1 cellular context compared by ENCODE assay signal in genomic region chr2:84293791-84294380, GRCh38.
A peak's percentile ranks its signal among the peaks of the same experiment; 100 is the strongest.
TF ChIP-seq lines count a peak whose summit lies in the region.

No MANE protein-coding gene starts in this region.

TF ChIP-seq in HepG2, 621 proteins besides CTCF, POLR2A, EP300 and RAD21 (continued from another document and continues in another):
- TF ChIP-seq, protein P1, sequence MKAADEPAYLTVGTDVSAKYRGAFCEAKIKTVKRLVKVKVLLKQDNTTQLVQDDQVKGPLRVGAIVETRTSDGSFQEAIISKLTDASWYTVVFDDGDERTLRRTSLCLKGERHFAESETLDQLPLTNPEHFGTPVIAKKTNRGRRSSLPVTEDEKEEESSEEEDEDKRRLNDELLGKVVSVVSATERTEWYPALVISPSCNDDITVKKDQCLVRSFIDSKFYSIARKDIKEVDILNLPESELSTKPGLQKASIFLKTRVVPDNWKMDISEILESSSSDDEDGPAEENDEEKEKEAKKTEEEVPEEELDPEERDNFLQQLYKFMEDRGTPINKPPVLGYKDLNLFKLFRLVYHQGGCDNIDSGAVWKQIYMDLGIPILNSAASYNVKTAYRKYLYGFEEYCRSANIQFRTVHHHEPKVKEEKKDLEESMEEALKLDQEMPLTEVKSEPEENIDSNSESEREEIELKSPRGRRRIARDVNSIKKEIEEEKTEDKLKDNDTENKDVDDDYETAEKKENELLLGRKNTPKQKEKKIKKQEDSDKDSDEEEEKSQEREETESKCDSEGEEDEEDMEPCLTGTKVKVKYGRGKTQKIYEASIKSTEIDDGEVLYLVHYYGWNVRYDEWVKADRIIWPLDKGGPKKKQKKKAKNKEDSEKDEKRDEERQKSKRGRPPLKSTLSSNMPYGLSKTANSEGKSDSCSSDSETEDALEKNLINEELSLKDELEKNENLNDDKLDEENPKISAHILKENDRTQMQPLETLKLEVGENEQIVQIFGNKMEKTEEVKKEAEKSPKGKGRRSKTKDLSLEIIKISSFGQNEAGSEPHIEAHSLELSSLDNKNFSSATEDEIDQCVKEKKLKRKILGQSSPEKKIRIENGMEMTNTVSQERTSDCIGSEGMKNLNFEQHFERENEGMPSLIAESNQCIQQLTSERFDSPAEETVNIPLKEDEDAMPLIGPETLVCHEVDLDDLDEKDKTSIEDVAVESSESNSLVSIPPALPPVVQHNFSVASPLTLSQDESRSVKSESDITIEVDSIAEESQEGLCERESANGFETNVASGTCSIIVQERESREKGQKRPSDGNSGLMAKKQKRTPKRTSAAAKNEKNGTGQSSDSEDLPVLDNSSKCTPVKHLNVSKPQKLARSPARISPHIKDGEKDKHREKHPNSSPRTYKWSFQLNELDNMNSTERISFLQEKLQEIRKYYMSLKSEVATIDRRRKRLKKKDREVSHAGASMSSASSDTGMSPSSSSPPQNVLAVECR (CRISPR knock-in tag; IDR thresholded peaks at IDR 0.05; ENCODE audit: borderline replicate concordance), result peak; percentile 35; the same call in 1 of the 2 replicates
- TF ChIP-seq, protein P2, sequence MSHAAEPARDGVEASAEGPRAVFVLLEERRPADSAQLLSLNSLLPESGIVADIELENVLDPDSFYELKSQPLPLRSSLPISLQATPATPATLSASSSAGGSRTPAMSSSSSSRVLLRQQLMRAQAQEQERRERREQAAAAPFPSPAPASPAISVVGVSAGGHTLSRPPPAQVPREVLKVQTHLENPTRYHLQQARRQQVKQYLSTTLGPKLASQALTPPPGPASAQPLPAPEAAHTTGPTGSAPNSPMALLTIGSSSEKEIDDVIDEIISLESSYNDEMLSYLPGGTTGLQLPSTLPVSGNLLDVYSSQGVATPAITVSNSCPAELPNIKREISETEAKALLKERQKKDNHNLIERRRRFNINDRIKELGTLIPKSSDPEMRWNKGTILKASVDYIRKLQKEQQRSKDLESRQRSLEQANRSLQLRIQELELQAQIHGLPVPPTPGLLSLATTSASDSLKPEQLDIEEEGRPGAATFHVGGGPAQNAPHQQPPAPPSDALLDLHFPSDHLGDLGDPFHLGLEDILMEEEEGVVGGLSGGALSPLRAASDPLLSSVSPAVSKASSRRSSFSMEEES (CRISPR knock-in tag; IDR thresholded peaks at IDR 0.05), result peak; percentile 94
- no peak for TF ChIP-seq ZNF367 (CRISPR knock-in tag; IDR thresholded peaks at IDR 0.05; ENCODE audit: borderline replicate concordance)
- 0 out of 2 replicates have a peak, but pooled peaks have one; percentile 17 for TF ChIP-seq KLF9 (CRISPR knock-in tag; IDR thresholded peaks at IDR 0.05; ENCODE audit: low read depth)
- no peak for TF ChIP-seq ZNF354B (CRISPR knock-in tag; IDR thresholded peaks at IDR 0.05)
- peak; percentile 70 for TF ChIP-seq ZBTB33 (CRISPR knock-in tag; IDR thresholded peaks at IDR 0.05)
- TF ChIP-seq HDAC6 (IDR thresholded peaks at IDR 0.05; ENCODE audit: low read depth, low read length), result no peak
- TF ChIP-seq, protein P3, sequence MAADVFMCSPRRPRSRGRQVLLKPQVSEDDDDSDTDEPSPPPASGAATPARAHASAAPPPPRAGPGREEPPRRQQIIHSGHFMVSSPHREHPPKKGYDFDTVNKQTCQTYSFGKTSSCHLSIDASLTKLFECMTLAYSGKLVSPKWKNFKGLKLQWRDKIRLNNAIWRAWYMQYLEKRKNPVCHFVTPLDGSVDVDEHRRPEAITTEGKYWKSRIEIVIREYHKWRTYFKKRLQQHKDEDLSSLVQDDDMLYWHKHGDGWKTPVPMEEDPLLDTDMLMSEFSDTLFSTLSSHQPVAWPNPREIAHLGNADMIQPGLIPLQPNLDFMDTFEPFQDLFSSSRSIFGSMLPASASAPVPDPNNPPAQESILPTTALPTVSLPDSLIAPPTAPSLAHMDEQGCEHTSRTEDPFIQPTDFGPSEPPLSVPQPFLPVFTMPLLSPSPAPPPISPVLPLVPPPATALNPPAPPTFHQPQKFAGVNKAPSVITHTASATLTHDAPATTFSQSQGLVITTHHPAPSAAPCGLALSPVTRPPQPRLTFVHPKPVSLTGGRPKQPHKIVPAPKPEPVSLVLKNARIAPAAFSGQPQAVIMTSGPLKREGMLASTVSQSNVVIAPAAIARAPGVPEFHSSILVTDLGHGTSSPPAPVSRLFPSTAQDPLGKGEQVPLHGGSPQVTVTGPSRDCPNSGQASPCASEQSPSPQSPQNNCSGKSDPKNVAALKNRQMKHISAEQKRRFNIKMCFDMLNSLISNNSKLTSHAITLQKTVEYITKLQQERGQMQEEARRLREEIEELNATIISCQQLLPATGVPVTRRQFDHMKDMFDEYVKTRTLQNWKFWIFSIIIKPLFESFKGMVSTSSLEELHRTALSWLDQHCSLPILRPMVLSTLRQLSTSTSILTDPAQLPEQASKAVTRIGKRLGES (CRISPR knock-in tag; IDR thresholded peaks at IDR 0.05; ENCODE audit: borderline replicate concordance), result peak; percentile 74; the same call in 1 of the 2 replicates
- no peak; the same call in 1 of the 2 replicates for TF ChIP-seq KMT2A (CRISPR knock-in tag; IDR thresholded peaks at IDR 0.05)
- TF ChIP-seq AGO1 (IDR thresholded peaks at IDR 0.05; ENCODE audit: low read depth, low read length, poor library complexity, severe bottlenecking), result no peak
- TF ChIP-seq ATF7-NPFF (CRISPR knock-in tag; IDR thresholded peaks at IDR 0.05; ENCODE audit: low read depth), result peak; percentile 84
- peak; percentile 92; the same call in 1 of the 2 replicates for TF ChIP-seq ZNF761 (CRISPR knock-in tag; conservative IDR thresholded peaks at IDR 0.05)
- TF ChIP-seq ZFP36L2 (CRISPR knock-in tag; IDR thresholded peaks at IDR 0.05), result no peak
- TF ChIP-seq AHR (CRISPR knock-in tag; IDR thresholded peaks at IDR 0.05), result peak; percentile 41; the same call in 1 of the 2 replicates
- TF ChIP-seq, protein P4, sequence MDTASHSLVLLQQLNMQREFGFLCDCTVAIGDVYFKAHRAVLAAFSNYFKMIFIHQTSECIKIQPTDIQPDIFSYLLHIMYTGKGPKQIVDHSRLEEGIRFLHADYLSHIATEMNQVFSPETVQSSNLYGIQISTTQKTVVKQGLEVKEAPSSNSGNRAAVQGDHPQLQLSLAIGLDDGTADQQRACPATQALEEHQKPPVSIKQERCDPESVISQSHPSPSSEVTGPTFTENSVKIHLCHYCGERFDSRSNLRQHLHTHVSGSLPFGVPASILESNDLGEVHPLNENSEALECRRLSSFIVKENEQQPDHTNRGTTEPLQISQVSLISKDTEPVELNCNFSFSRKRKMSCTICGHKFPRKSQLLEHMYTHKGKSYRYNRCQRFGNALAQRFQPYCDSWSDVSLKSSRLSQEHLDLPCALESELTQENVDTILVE (CRISPR knock-in tag; IDR thresholded peaks at IDR 0.05), result peak; percentile 91
- TF ChIP-seq NFATC3 (CRISPR knock-in tag; IDR thresholded peaks at IDR 0.05), result no peak
- TF ChIP-seq RBFOX2 (IDR thresholded peaks at IDR 0.05; ENCODE audit: low read depth, low read length), result no peak
- 0 out of 2 replicates have a peak, but pooled peaks have one; percentile 72 for TF ChIP-seq MZF1 (CRISPR knock-in tag; IDR thresholded peaks at IDR 0.05; ENCODE audit: borderline replicate concordance)
- TF ChIP-seq, protein P5, sequence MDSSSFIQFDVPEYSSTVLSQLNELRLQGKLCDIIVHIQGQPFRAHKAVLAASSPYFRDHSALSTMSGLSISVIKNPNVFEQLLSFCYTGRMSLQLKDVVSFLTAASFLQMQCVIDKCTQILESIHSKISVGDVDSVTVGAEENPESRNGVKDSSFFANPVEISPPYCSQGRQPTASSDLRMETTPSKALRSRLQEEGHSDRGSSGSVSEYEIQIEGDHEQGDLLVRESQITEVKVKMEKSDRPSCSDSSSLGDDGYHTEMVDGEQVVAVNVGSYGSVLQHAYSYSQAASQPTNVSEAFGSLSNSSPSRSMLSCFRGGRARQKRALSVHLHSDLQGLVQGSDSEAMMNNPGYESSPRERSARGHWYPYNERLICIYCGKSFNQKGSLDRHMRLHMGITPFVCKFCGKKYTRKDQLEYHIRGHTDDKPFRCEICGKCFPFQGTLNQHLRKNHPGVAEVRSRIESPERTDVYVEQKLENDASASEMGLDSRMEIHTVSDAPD (CRISPR knock-in tag; IDR thresholded peaks at IDR 0.05), result peak; percentile 98
- peak; percentile 66 for TF ChIP-seq UBTF (CRISPR knock-in tag; IDR thresholded peaks at IDR 0.05)
- peak; percentile 99 for TF ChIP-seq MEIS2 (CRISPR knock-in tag; IDR thresholded peaks at IDR 0.05)
- TF ChIP-seq CBX1 (IDR thresholded peaks at IDR 0.05; ENCODE audit: low read depth), result peak; percentile 75
- peak; percentile 91 for TF ChIP-seq REPIN1 (CRISPR knock-in tag; IDR thresholded peaks at IDR 0.05; ENCODE audit: borderline replicate concordance, low read depth)
- TF ChIP-seq BORCS8-MEF2B (CRISPR knock-in tag; IDR thresholded peaks at IDR 0.05), result peak; percentile 87
- peak; percentile 87 for TF ChIP-seq BCL6 (CRISPR knock-in tag; IDR thresholded peaks at IDR 0.05)
- no peak for TF ChIP-seq ZNF552 (CRISPR knock-in tag; IDR thresholded peaks at IDR 0.05; ENCODE audit: borderline replicate concordance)
- TF ChIP-seq HOXD1 (CRISPR knock-in tag; IDR thresholded peaks at IDR 0.05), result peak; percentile 93
- TF ChIP-seq, protein P6, sequence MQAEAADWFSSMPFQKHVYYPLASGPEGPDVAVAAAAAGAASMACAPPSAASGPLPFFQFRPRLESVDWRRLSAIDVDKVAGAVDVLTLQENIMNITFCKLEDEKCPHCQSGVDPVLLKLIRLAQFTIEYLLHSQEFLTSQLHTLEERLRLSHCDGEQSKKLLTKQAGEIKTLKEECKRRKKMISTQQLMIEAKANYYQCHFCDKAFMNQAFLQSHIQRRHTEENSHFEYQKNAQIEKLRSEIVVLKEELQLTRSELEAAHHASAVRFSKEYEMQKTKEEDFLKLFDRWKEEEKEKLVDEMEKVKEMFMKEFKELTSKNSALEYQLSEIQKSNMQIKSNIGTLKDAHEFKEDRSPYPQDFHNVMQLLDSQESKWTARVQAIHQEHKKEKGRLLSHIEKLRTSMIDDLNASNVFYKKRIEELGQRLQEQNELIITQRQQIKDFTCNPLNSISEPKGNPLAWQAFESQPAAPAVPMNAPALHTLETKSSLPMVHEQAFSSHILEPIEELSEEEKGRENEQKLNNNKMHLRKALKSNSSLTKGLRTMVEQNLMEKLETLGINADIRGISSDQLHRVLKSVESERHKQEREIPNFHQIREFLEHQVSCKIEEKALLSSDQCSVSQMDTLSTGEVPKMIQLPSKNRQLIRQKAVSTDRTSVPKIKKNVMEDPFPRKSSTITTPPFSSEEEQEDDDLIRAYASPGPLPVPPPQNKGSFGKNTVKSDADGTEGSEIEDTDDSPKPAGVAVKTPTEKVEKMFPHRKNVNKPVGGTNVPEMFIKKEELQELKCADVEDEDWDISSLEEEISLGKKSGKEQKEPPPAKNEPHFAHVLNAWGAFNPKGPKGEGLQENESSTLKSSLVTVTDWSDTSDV (CRISPR knock-in tag; IDR thresholded peaks at IDR 0.05), result no peak
- no peak for TF ChIP-seq ZNF883 (CRISPR knock-in tag; IDR thresholded peaks at IDR 0.05; ENCODE audit: not compliant biosample characterization)
- TF ChIP-seq ZSCAN20 (CRISPR knock-in tag; IDR thresholded peaks at IDR 0.05; ENCODE audit: borderline replicate concordance), result no peak
- TF ChIP-seq SCMH1 (CRISPR knock-in tag; IDR thresholded peaks at IDR 0.05; ENCODE audit: borderline replicate concordance), result no peak
- 0 out of 2 replicates have a peak, but pooled peaks have one; percentile 47 for TF ChIP-seq ZNF224 (CRISPR knock-in tag; IDR thresholded peaks at IDR 0.05)
- peak; percentile 97 for TF ChIP-seq ZNF124 (CRISPR knock-in tag; IDR thresholded peaks at IDR 0.05)
- TF ChIP-seq MATR3 (CRISPR knock-in tag; IDR thresholded peaks at IDR 0.05), result no peak
- TF ChIP-seq JARID2 (CRISPR knock-in tag; IDR thresholded peaks at IDR 0.05; ENCODE audit: insufficient replicate concordance), result peak; percentile 26
- no peak; the same call in 1 of the 2 replicates for TF ChIP-seq ZNF782 (CRISPR knock-in tag; IDR thresholded peaks at IDR 0.05; ENCODE audit: borderline replicate concordance)
- no peak for TF ChIP-seq U2AF2 (IDR thresholded peaks at IDR 0.05; ENCODE audit: low read depth, low read length)
- no peak for TF ChIP-seq ZNF7 (CRISPR knock-in tag; IDR thresholded peaks at IDR 0.05)
- peak; percentile 87 for TF ChIP-seq CEBPG (CRISPR knock-in tag; IDR thresholded peaks at IDR 0.05)
- TF ChIP-seq ARID2 (CRISPR knock-in tag; IDR thresholded peaks at IDR 0.05; ENCODE audit: borderline replicate concordance), result no peak
- peak; percentile 95 for TF ChIP-seq ZNF430 (CRISPR knock-in tag; IDR thresholded peaks at IDR 0.05)
- TF ChIP-seq ZNF543 (CRISPR knock-in tag; IDR thresholded peaks at IDR 0.05), result peak; percentile 95
- TF ChIP-seq LCORL (IDR thresholded peaks at IDR 0.05), result 0 out of 2 replicates have a peak, but pooled peaks have one; percentile 42
- peak; percentile 97 for TF ChIP-seq LCORL (CRISPR knock-in tag; IDR thresholded peaks at IDR 0.05)
- TF ChIP-seq KLF11 (CRISPR knock-in tag; IDR thresholded peaks at IDR 0.05), result peak; percentile 82; the same call in 1 of the 2 replicates
- TF ChIP-seq, protein P7, sequence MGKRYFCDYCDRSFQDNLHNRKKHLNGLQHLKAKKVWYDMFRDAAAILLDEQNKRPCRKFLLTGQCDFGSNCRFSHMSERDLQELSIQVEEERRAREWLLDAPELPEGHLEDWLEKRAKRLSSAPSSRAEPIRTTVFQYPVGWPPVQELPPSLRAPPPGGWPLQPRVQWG (CRISPR knock-in tag; IDR thresholded peaks at IDR 0.05; ENCODE audit: borderline replicate concordance, low read depth), result no peak
- 0 out of 2 replicates have a peak, but pooled peaks have one; percentile 69 for TF ChIP-seq TMF1 (CRISPR knock-in tag; IDR thresholded peaks at IDR 0.05; ENCODE audit: low read depth)
- TF ChIP-seq ZMYM4 (CRISPR knock-in tag; IDR thresholded peaks at IDR 0.05), result peak; percentile 98
